8 cellular contexts compared by ENCODE assay signal in genomic region chr15:88636039-88636438, GRCh38. TPM values are rescaled to one million over a fixed set of nuclear protein-coding genes. Genes with fewer than 3 reads are reported as not detected.
A peak's percentile ranks its signal among the peaks of the same experiment; 100 is the strongest.
DNase-seq lines count a peak whose midpoint lies in the region; ATAC-seq and TF ChIP-seq lines count a peak whose summit lies in the region.

No MANE protein-coding gene starts in this region.

- no peak overlapping the region for H3K4me3 ChIP-seq in left ventricle myocardium inferior

- intact Hi-C loops in left ventricle myocardium inferior (cut with micrococcal nuclease) = no loop called here

- H3K4me3 Mint-ChIP-seq in HFFc6 = no peak overlapping the region; the same call in 1 of the 2 replicates
- peak overlapping the region; percentile 88 to 91 for H3K4me3 Mint-ChIP-seq in effector memory CD8-positive, alpha-beta T cell

- H3K4me1 Mint-ChIP-seq in HFFc6 (ENCODE audit: low read depth) = peaks cover 44% of the 10 kb centered on the region
- H3K4me1 Mint-ChIP-seq in effector memory CD8-positive, alpha-beta T cell (ENCODE audit: low read depth in 2 of 2) = peaks cover 51 to 56% of the 10 kb centered on the region in 2 donors

- no peaks in the 10 kb centered on the region for H3K9me3 ChIP-seq in left ventricle myocardium inferior (replicated peaks)

- DNase-seq in HFFc6 (no peak), left ventricle myocardium inferior (no peak), substantia nigra (lab: John Stamatoyannopoulos, UW) (no peak)
- peak; percentile 80 for DNase-seq in activated CD4-positive, alpha-beta T cell treated with anti-CD3 and anti-CD28 coated beads, Interleukin-2, amount 50 U/mL, for 1 hour
- DNase-seq in effector memory CD8-positive, alpha-beta T cell = peak; percentile 56 to 66 (median 59)
- peak; percentile 68 for DNase-seq in stimulated activated CD4-positive, alpha-beta T cell treated with anti-CD3 and anti-CD28 coated beads, Interleukin-4, amount 100 ng/mL, for 24 hours

- peaks cover 14% of the 10 kb centered on the region for H3K36me3 Mint-ChIP-seq in HFFc6 (ENCODE audit: low read depth)
- peaks cover 46% of the 10 kb centered on the region for H3K36me3 Mint-ChIP-seq in effector memory CD8-positive, alpha-beta T cell (ENCODE audit: insufficient read depth)

- peaks cover 11% of the 10 kb centered on the region for H3K27me3 Mint-ChIP-seq in HFFc6 (ENCODE audit: insufficient read depth)
- no peaks in the 10 kb centered on the region for H3K27me3 Mint-ChIP-seq in effector memory CD8-positive, alpha-beta T cell

- no peak overlapping the region for H3K27ac ChIP-seq in left ventricle myocardium inferior (replicated peaks)
- no peak overlapping the region for H3K27ac ChIP-seq in substantia nigra (ENCODE audit: low read depth, low read length, poor library complexity, severe bottlenecking)

- peak; percentile 27 for ATAC-seq in effector memory CD8-positive, alpha-beta T cell (replicated peaks)
- ATAC-seq in HG02973 (IDR thresholded peaks at IDR 0.05; ENCODE audit: unreplicated experiment) = no peak
- no peak for ATAC-seq in HG03520 (IDR thresholded peaks at IDR 0.05; ENCODE audit: unreplicated experiment)

- H3K4me1 ChIP-seq in left ventricle myocardium inferior = peaks cover 30% of the 10 kb centered on the region

- peaks cover 21% of the 10 kb centered on the region for H3K36me3 ChIP-seq in left ventricle myocardium inferior

- no peaks in the 10 kb centered on the region for H3K9me3 Mint-ChIP-seq in HFFc6
- H3K9me3 Mint-ChIP-seq in effector memory CD8-positive, alpha-beta T cell = no peaks in the 10 kb centered on the region

- no peaks in the 10 kb centered on the region for H3K27me3 ChIP-seq in left ventricle myocardium inferior (ENCODE audit: low read depth)

- peak overlapping the region; percentile 96 for H3K27ac Mint-ChIP-seq in HFFc6
- peak overlapping the region; percentile 97 to 99 for H3K27ac Mint-ChIP-seq in effector memory CD8-positive, alpha-beta T cell

- no peak for TF ChIP-seq CTCF in HFFc6 (IDR thresholded peaks at IDR 0.05)
- no peak for TF ChIP-seq CTCF in left ventricle myocardium inferior (IDR thresholded peaks at IDR 0.05; ENCODE audit: borderline replicate concordance)

RNA-seq across cellular contexts. Expression of gene ISG20, which starts 2.8 kb away (rescaled TPM):
- 1 to 10 TPM in 1 of 6 experiments, under 1 TPM in 5; 0.47 to 1.5 (median 0.76) TPM for total RNA-seq in HFFc6 (2021; fragmentation: NEBNext Ultra II Directional; extraction: Animal tissue kit (Norgen Biotek cat#: 25700))
- total RNA-seq in left ventricle myocardium inferior = 3.1 TPM

RNA-seq across cellular contexts. Expression of gene AEN, which starts 14.9 kb away (rescaled TPM):
- total RNA-seq in HFFc6 (2021; fragmentation: NEBNext Ultra II Directional; extraction: Animal tissue kit (Norgen Biotek cat#: 25700)) = 10 to 100 TPM; 65.4 to 73.4 (median 67.8) TPM
- 10.3 TPM for total RNA-seq in left ventricle myocardium inferior

Comparison
In these comparisons a context has a peak if more than half of its experiments do, and no peak if none do; other contexts are left out.
1. DNase-seq: peak in activated CD4-positive, alpha-beta T cell treated with anti-CD3 and anti-CD28 coated beads, Interleukin-2, amount 50 U/mL, for 1 hour (single experiment), effector memory CD8-positive, alpha-beta T cell (3 of 3) and stimulated activated CD4-positive, alpha-beta T cell treated with anti-CD3 and anti-CD28 coated beads, Interleukin-4, amount 100 ng/mL, for 24 hours (single experiment); none in HFFc6 (single experiment), left ventricle myocardium inferior (single experiment) and substantia nigra (0 of 49).